9 cellular contexts compared by ENCODE assay signal in the genomic region with DNA sequence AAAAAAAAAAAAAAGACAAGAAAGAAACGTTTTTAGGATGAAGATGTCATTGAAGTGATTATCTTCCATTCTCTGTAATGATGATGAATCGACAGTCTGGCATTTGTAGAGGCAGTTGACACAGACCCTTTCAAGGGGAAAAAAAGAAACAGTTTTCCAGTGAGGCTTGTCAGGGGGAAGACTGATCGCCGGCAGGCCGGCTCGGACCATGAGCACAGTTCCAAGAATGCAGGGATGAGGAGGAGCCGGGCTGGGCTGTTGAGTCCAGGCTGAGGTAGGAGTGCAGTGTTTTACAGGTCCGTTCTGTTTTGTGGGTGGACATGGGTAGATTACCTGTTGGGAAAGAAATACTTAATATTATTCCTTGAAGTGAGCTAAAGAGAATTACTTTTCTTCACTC.
DNase-seq lines count a peak whose midpoint lies in the region; ATAC-seq and TF ChIP-seq lines count a peak whose summit lies in the region.
"Had no signal": no experiment of that assay in that cellular context is flagged by ENCODE, and none has a peak within 500 bp of the region (broad histone marks: within the 10 kb centered on the region; RNA-seq: fewer than 3 reads in every experiment).

No MANE protein-coding gene starts in this region.

- H3K4me1 ChIP-seq in mesenchymal stem cell (ENCODE audit: control insufficient read depth, insufficient read depth, low read depth, low read length) (peaks cover 31% of the 10 kb centered on the region), transverse colon (peaks cover 15 to 44% (median 26%) of the 10 kb centered on the region in 4 donors), HAP-1 (peaks cover 20% of the 10 kb centered on the region)

- DNase-seq in MG63: peak; percentile 81
- peak; percentile 66 for DNase-seq in choroid plexus epithelial cell (ENCODE audit: low read depth)
- DNase-seq in mesenchymal stem cell: peak; percentile 83
- no peak for DNase-seq in transverse colon
- no peak for DNase-seq in NAMALWA (ENCODE audit: low spot score)
- no peak for DNase-seq in NCI-H446 (lab: John Stamatoyannopoulos, UW)
- no peak for DNase-seq in HAP-1 (ENCODE audit: low spot score in 2 of 2)
- DNase-seq: midbrain had no signal

- no peak overlapping the region for H2BK15ac ChIP-seq in mesenchymal stem cell (ENCODE audit: low read depth, poor library complexity, severe bottlenecking)

- H4K8ac ChIP-seq in mesenchymal stem cell (ENCODE audit: low read length): no peak overlapping the region

- peak overlapping the region; percentile 40 for H2BK5ac ChIP-seq in mesenchymal stem cell (ENCODE audit: low read depth, low read length, poor library complexity, severe bottlenecking)

- H3K4me3 ChIP-seq in MG63: no peak overlapping the region; the same call in 1 of the 2 replicates
- H3K4me3 ChIP-seq in choroid plexus epithelial cell (ENCODE audit: low read depth, low read length): no peak overlapping the region
- peak overlapping the region in 1 of 2 experiments; percentile 66 for H3K4me3 ChIP-seq in mesenchymal stem cell (ENCODE audit: insufficient read depth in 1 of 2, low read depth in 1 of 2, low read length in 2 of 2)
- no peak overlapping the region for H3K4me3 ChIP-seq in transverse colon
- H3K4me3 ChIP-seq in HAP-1: no peak overlapping the region

- no peak overlapping the region for H3K4me2 ChIP-seq in mesenchymal stem cell (ENCODE audit: low read length, poor library complexity, severe bottlenecking)

- 0% methylated on average over 6 of the region's 8 CpGs for WGBS in mesenchymal stem cell
- 58 to 69% methylated on average over 8 of the region's 8 CpGs for WGBS in transverse colon (ENCODE audit: low coverage in 1 of 2), 2 donors

- peaks cover 18% of the 10 kb centered on the region for H3K79me1 ChIP-seq in mesenchymal stem cell (replicated peaks; ENCODE audit: low read length, poor library complexity, severe bottlenecking)

- H2AK5ac ChIP-seq in mesenchymal stem cell (ENCODE audit: low read length, severe bottlenecking): no peak overlapping the region

- peak overlapping the region in 1 of 2 experiments; percentile 37 for H2BK12ac ChIP-seq in mesenchymal stem cell (ENCODE audit: low read length in 2 of 2)

- TF ChIP-seq EP300 in transverse colon (IDR thresholded peaks at IDR 0.05; ENCODE audit: low read depth): no peak

- peak overlapping the region in 1 of 2 experiments; percentile 74 for H3K18ac ChIP-seq in mesenchymal stem cell (ENCODE audit: low read depth in 1 of 2, low read length in 2 of 2)

- in situ Hi-C loops in transverse colon (cut with MboI; ENCODE audit: low pct_ligation_motif_present in 1 of 4, low pct_unique_long_range_greater_than_20kb in 1 of 4, low sequenced_read_pairs in 3 of 4): no loop called here
- in situ Hi-C loops in HAP-1 (cut with MboI; ENCODE audit: low sequenced_read_pairs): no loop called here

- H3K14ac ChIP-seq in mesenchymal stem cell (ENCODE audit: low read length in 2 of 2): no peak overlapping the region

- peak overlapping the region; percentile 80 for H3K9ac ChIP-seq in mesenchymal stem cell (ENCODE audit: low read length)

- H3K4ac ChIP-seq in mesenchymal stem cell (ENCODE audit: low read depth in 1 of 2, low read length in 2 of 2): no peak overlapping the region

- TF ChIP-seq POLR2A in transverse colon (IDR thresholded peaks at IDR 0.05): no peak

- TF ChIP-seq CTCF in choroid plexus epithelial cell (conservative IDR thresholded peaks at IDR 0.05; ENCODE audit: low read depth, low read length): no peak
- TF ChIP-seq CTCF in transverse colon (IDR thresholded peaks at IDR 0.05): no peak

- H3K36me3 ChIP-seq in MG63: peaks cover 20% of the 10 kb centered on the region
- peaks cover 0 to 8% of the 10 kb centered on the region in 2 experiments for H3K36me3 ChIP-seq in mesenchymal stem cell (ENCODE audit: control insufficient read depth in 1 of 2, insufficient read depth in 2 of 2, low read depth in 1 of 2, low read length in 2 of 2)
- no peaks in the 10 kb centered on the region for H3K36me3 ChIP-seq in transverse colon
- no peaks in the 10 kb centered on the region; the same call in 1 of the 2 replicates for H3K36me3 ChIP-seq in HAP-1 (replicated peaks)

- no peak overlapping the region for H2BK120ac ChIP-seq in mesenchymal stem cell (ENCODE audit: low read depth, low read length)

- H4K91ac ChIP-seq in mesenchymal stem cell (ENCODE audit: low read length): no peak overlapping the region

- H3K27ac ChIP-seq in mesenchymal stem cell (ENCODE audit: low read length, poor library complexity, severe bottlenecking) (peak overlapping the region; percentile 100), transverse colon (peak overlapping the region; percentile 75 to 84 (median 80))

- H3K9me3 ChIP-seq in MG63: no peaks in the 10 kb centered on the region
- no peaks in the 10 kb centered on the region for H3K9me3 ChIP-seq in mesenchymal stem cell (ENCODE audit: control insufficient read depth, low read length)
- no peaks in the 10 kb centered on the region for H3K9me3 ChIP-seq in transverse colon
- no peaks in the 10 kb centered on the region for H3K9me3 ChIP-seq in HAP-1

- H3K23ac ChIP-seq in mesenchymal stem cell (ENCODE audit: low read length in 2 of 2): no peak overlapping the region

- H3K27me3 ChIP-seq in MG63: no peaks in the 10 kb centered on the region
- H3K27me3 ChIP-seq in mesenchymal stem cell (ENCODE audit: control insufficient read depth in 1 of 2, insufficient read depth in 1 of 2, low read length in 2 of 2): no peaks in the 10 kb centered on the region
- no peaks in the 10 kb centered on the region for H3K27me3 ChIP-seq in transverse colon
- no peaks in the 10 kb centered on the region for H3K27me3 ChIP-seq in HAP-1 (ENCODE audit: low read depth)

- intact Hi-C loops in transverse colon (cut with DNase I; ENCODE audit: low total_unique reads): no loop called here

- no peak for ATAC-seq in HG02870 (IDR thresholded peaks at IDR 0.05; ENCODE audit: unreplicated experiment)

- no peak overlapping the region for H2AFZ ChIP-seq in mesenchymal stem cell (ENCODE audit: low read depth, low read length)

Comparison
In these comparisons a context has a peak if more than half of its experiments do, and no peak if none do; other contexts are left out.
1. DNase-seq: peak in MG63 (single experiment), choroid plexus epithelial cell (single experiment) and mesenchymal stem cell (single experiment); none in transverse colon (single experiment), NAMALWA (single experiment), NCI-H446 (0 of 2) and HAP-1 (0 of 2).